ENCODE assay signal across 32 cellular contexts in genomic region chr13:18993884-18994660, GRCh38.
"Had no signal": no experiment of that assay in that cellular context is flagged by ENCODE, and none has a peak within 500 bp of the region (broad histone marks: within the 10 kb centered on the region; RNA-seq: fewer than 3 reads in every experiment).

No MANE protein-coding gene starts in this region.

- H3K4me1 Mint-ChIP-seq: activated CD4-positive, alpha-beta T cell treated with anti-CD3 and anti-CD28 coated beads, Interleukin-2, amount 10 ng/mL, durations not matched to agents 24 days and 14 days; activated naive CD8-positive, alpha-beta T cell treated with anti-CD3 and anti-CD28 coated beads for 36 hours; brain; nephron; stimulated activated naive CD8-positive, alpha-beta T cell treated with anti-CD3 and anti-CD28 coated beads, Interleukin-15, amount 100 ng/mL, for 72 hours had no signal

- ATAC-seq: esophagus mucosa; foreskin keratinocyte; left lung; mucosa of descending colon; sciatic nerve; stimulated activated effector memory CD8-positive, alpha-beta T cell treated with anti-CD3 and anti-CD28 coated beads, Interleukin-12 subunit alpha, Interleukin-12 subunit beta, amount 100 ng/mL, for 72 hours; stimulated activated naive CD8-positive, alpha-beta T cell treated with anti-CD3 and anti-CD28 coated beads, Interleukin-15, amount 100 ng/mL, for 72 hours; T-helper 17 cell; upper lobe of right lung had no signal

- H3K27me3 ChIP-seq: adrenal gland, cardiac muscle cell, foreskin keratinocyte, heart right ventricle, left lung, suprapubic skin, tibial artery, upper lobe of right lung had no signal

- H3K9me3 ChIP-seq: adrenal gland, suprapubic skin, upper lobe of right lung had no signal

- FAIRE-seq: small intestine had no signal

- H3K36me3 ChIP-seq: adrenal gland, cardiac muscle cell, heart right ventricle, left lung, suprapubic skin, tibial artery, upper lobe of right lung had no signal

- DNase-seq: activated CD4-positive, alpha-beta memory T cell treated with anti-CD3 and anti-CD28 coated beads for 36 hours; activated CD4-positive, alpha-beta T cell treated with anti-CD3 and anti-CD28 coated beads, Interleukin-2, amount 10 ng/mL, durations not matched to agents 24 days and 14 days; activated CD4-positive, CD25-positive, alpha-beta regulatory T cell treated with anti-CD3 and anti-CD28 coated beads, Interleukin-2, amount 50 U/mL, for 72 hours; activated CD8-positive, alpha-beta memory T cell treated with anti-CD3 and anti-CD28 coated beads, Interleukin-2, amount 50 U/mL, for 4 hours; activated effector memory CD4-positive, alpha-beta T cell treated with anti-CD3 and anti-CD28 coated beads, Interleukin-2, amount 50 U/mL, for 16 hours; activated naive CD4-positive, alpha-beta T cell treated with anti-CD3 and anti-CD28 coated beads for 36 hours; activated naive CD8-positive, alpha-beta T cell treated with anti-CD3 and anti-CD28 coated beads for 36 hours; activated T-cell treated with anti-CD3 and anti-CD28 coated beads, Interleukin-2, amount 50 U/mL, for 1 hour; aorta; foreskin keratinocyte; heart right ventricle; kidney glomerular epithelial cell; left lung; mucosa of descending colon; small intestine; stimulated activated CD4-positive, alpha-beta T cell treated with anti-CD3 and anti-CD28 coated beads, Interleukin-4, amount 100 ng/mL, for 24 hours; stimulated activated naive CD8-positive, alpha-beta T cell treated with anti-CD3 and anti-CD28 coated beads, Interleukin-15, amount 100 ng/mL, for 72 hours; T-helper 17 cell; T1000; tibial artery; upper lobe of right lung had no signal

- H3K4me1 ChIP-seq: adrenal gland, foreskin keratinocyte, left lung, upper lobe of right lung had no signal

- H3K27ac Mint-ChIP-seq: activated CD4-positive, alpha-beta memory T cell treated with anti-CD3 and anti-CD28 coated beads for 36 hours; activated CD4-positive, alpha-beta T cell treated with anti-CD3 and anti-CD28 coated beads, Interleukin-2, amount 10 ng/mL, durations not matched to agents 24 days and 14 days; activated naive CD4-positive, alpha-beta T cell treated with anti-CD3 and anti-CD28 coated beads for 36 hours; activated naive CD8-positive, alpha-beta T cell treated with anti-CD3 and anti-CD28 coated beads for 36 hours; activated T-helper 1 cell treated with anti-CD3 and anti-CD28 coated beads, Interleukin-12 subunit alpha, Interleukin-12 subunit beta, Interleukin-2, Interleukin-4 antibody, amounts not matched to agents 30 ng/mL and 10 ng/mL and 1 ng/mL, durations not matched to agents 14 hours and 24 hours and 36 hours; brain; nephron; stimulated activated effector memory CD8-positive, alpha-beta T cell treated with anti-CD3 and anti-CD28 coated beads, Interleukin-12 subunit alpha, Interleukin-12 subunit beta, amount 100 ng/mL, for 72 hours; T-helper 17 cell had no signal

- H3K4me3 ChIP-seq: adrenal gland, cardiac muscle cell, coronary artery, heart right ventricle, left lung, lung, mucosa of descending colon, suprapubic skin, tibial artery, upper lobe of right lung had no signal

- H3K27me3 Mint-ChIP-seq: activated CD4-positive, alpha-beta memory T cell treated with anti-CD3 and anti-CD28 coated beads for 36 hours; activated CD4-positive, alpha-beta T cell treated with anti-CD3 and anti-CD28 coated beads, Interleukin-2, amount 10 ng/mL, durations not matched to agents 24 days and 14 days; activated naive CD8-positive, alpha-beta T cell treated with anti-CD3 and anti-CD28 coated beads for 36 hours; stimulated activated naive CD8-positive, alpha-beta T cell treated with anti-CD3 and anti-CD28 coated beads, Interleukin-15, amount 100 ng/mL, for 72 hours; T-helper 17 cell had no signal

- H3K9me3 Mint-ChIP-seq: activated CD4-positive, alpha-beta memory T cell treated with anti-CD3 and anti-CD28 coated beads for 36 hours; activated naive CD4-positive, alpha-beta T cell treated with anti-CD3 and anti-CD28 coated beads for 36 hours; activated naive CD8-positive, alpha-beta T cell treated with anti-CD3 and anti-CD28 coated beads for 36 hours had no signal

- H3K36me3 Mint-ChIP-seq: activated CD4-positive, alpha-beta memory T cell treated with anti-CD3 and anti-CD28 coated beads for 36 hours; activated naive CD8-positive, alpha-beta T cell treated with anti-CD3 and anti-CD28 coated beads for 36 hours; brain; stimulated activated effector memory CD8-positive, alpha-beta T cell treated with anti-CD3 and anti-CD28 coated beads, Interleukin-12 subunit alpha, Interleukin-12 subunit beta, amount 100 ng/mL, for 72 hours had no signal

- H3K27ac ChIP-seq: adrenal gland, cardiac muscle cell, coronary artery, foreskin keratinocyte, heart right ventricle, left lung, suprapubic skin, tibial artery, upper lobe of right lung had no signal

- H3K4me3 Mint-ChIP-seq: activated CD4-positive, alpha-beta memory T cell treated with anti-CD3 and anti-CD28 coated beads for 36 hours; activated CD4-positive, alpha-beta T cell treated with anti-CD3 and anti-CD28 coated beads, Interleukin-2, amount 10 ng/mL, durations not matched to agents 24 days and 14 days; activated naive CD4-positive, alpha-beta T cell treated with anti-CD3 and anti-CD28 coated beads for 36 hours; activated naive CD8-positive, alpha-beta T cell treated with anti-CD3 and anti-CD28 coated beads for 36 hours; activated T-helper 1 cell treated with anti-CD3 and anti-CD28 coated beads, Interleukin-12 subunit alpha, Interleukin-12 subunit beta, Interleukin-2, Interleukin-4 antibody, amounts not matched to agents 30 ng/mL and 10 ng/mL and 1 ng/mL, durations not matched to agents 14 hours and 24 hours and 36 hours; brain; nephron; stimulated activated effector memory CD8-positive, alpha-beta T cell treated with anti-CD3 and anti-CD28 coated beads, Interleukin-12 subunit alpha, Interleukin-12 subunit beta, amount 100 ng/mL, for 72 hours; stimulated activated naive CD8-positive, alpha-beta T cell treated with anti-CD3 and anti-CD28 coated beads, Interleukin-15, amount 100 ng/mL, for 72 hours; T-helper 17 cell had no signal
